1 cellular context compared by ENCODE assay signal in the genomic region with DNA sequence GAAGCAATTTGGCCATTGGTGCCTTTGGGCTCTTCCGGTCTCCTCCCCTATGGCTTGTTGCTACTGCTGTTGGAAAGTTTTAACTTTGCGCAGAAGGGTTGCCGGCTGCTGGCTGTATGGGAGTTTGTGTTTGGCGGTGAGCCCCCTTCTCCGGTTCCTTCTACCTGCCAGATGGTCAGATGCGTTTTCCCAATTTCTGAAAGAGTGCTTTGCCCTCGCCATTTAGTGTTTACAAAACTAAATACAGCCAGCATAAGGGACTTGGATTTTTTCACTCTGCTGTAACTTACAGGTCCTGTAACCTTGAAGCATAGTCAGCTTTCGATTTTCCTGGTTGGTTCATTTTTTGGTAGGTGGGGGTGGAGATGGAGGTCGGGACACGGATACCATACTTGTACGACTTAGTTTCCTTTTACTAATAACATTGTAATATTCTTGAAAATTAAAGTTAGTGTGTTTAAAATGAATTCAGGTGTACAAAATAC.
TF ChIP-seq lines count a peak whose summit lies in the region.

No MANE protein-coding gene starts in this region.

TF ChIP-seq in HEK293, 187 proteins besides CTCF, POLR2A, EP300 and RAD21 (continued from another document):
- TF ChIP-seq, protein P1, sequence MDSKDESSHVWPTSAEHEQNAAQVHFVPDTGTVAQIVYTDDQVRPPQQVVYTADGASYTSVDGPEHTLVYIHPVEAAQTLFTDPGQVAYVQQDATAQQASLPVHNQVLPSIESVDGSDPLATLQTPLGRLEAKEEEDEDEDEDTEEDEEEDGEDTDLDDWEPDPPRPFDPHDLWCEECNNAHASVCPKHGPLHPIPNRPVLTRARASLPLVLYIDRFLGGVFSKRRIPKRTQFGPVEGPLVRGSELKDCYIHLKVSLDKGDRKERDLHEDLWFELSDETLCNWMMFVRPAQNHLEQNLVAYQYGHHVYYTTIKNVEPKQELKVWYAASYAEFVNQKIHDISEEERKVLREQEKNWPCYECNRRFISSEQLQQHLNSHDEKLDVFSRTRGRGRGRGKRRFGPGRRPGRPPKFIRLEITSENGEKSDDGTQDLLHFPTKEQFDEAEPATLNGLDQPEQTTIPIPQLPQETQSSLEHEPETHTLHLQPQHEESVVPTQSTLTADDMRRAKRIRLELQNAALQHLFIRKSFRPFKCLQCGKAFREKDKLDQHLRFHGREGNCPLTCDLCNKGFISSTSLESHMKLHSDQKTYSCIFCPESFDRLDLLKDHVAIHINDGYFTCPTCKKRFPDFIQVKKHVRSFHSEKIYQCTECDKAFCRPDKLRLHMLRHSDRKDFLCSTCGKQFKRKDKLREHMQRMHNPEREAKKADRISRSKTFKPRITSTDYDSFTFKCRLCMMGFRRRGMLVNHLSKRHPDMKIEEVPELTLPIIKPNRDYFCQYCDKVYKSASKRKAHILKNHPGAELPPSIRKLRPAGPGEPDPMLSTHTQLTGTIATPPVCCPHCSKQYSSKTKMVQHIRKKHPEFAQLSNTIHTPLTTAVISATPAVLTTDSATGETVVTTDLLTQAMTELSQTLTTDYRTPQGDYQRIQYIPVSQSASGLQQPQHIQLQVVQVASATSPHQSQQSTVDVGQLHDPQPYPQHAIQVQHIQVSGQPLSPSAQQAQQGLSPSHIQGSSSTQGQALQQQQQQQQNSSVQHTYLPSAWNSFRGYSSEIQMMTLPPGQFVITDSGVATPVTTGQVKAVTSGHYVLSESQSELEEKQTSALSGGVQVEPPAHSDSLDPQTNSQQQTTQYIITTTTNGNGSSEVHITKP (tag by site-specific recombination; IDR thresholded peaks at IDR 0.05) = peak; percentile 91
- TF ChIP-seq BCL11B (tag by site-specific recombination; IDR thresholded peaks at IDR 0.05; ENCODE audit: low read depth) = 0 out of 2 replicates have a peak, but pooled peaks have one; percentile 5
- TF ChIP-seq ZFP69B (tag by site-specific recombination; IDR thresholded peaks at IDR 0.05) = no peak
- TF ChIP-seq, protein P2, sequence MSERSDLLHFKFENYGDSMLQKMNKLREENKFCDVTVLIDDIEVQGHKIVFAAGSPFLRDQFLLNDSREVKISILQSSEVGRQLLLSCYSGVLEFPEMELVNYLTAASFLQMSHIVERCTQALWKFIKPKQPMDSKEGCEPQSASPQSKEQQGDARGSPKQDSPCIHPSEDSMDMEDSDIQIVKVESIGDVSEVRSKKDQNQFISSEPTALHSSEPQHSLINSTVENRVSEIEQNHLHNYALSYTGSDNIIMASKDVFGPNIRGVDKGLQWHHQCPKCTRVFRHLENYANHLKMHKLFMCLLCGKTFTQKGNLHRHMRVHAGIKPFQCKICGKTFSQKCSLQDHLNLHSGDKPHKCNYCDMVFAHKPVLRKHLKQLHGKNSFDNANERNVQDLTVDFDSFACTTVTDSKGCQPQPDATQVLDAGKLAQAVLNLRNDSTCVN (tag by site-specific recombination; optimal IDR thresholded peaks at IDR 0.05) = no peak
- peak; percentile 99; the same call in 1 of the 2 replicates for TF ChIP-seq ZNF341 (tag by site-specific recombination; IDR thresholded peaks at IDR 0.05; ENCODE audit: low read depth)
- 0 out of 2 replicates have a peak, but pooled peaks have one; percentile 7 for TF ChIP-seq HOXC10 (CRISPR knock-in tag; IDR thresholded peaks at IDR 0.05)
- TF ChIP-seq ZNF23 (tag by site-specific recombination; IDR thresholded peaks at IDR 0.05; ENCODE audit: borderline replicate concordance) = no peak
- peak; percentile 73; the same call in 1 of the 2 replicates for TF ChIP-seq SCRT1 (tag by site-specific recombination; IDR thresholded peaks at IDR 0.05; ENCODE audit: borderline replicate concordance)
- TF ChIP-seq ZNF140 (tag by site-specific recombination; IDR thresholded peaks at IDR 0.05) = no peak
- TF ChIP-seq ZNF24 (tag by site-specific recombination; IDR thresholded peaks at IDR 0.05) = no peak
- TF ChIP-seq ZNF114 (tag by site-specific recombination; IDR thresholded peaks at IDR 0.05) = no peak
- TF ChIP-seq OSR2 (tag by site-specific recombination; IDR thresholded peaks at IDR 0.05) = peak; percentile 43; the same call in 1 of the 2 replicates
- TF ChIP-seq, protein P3, sequence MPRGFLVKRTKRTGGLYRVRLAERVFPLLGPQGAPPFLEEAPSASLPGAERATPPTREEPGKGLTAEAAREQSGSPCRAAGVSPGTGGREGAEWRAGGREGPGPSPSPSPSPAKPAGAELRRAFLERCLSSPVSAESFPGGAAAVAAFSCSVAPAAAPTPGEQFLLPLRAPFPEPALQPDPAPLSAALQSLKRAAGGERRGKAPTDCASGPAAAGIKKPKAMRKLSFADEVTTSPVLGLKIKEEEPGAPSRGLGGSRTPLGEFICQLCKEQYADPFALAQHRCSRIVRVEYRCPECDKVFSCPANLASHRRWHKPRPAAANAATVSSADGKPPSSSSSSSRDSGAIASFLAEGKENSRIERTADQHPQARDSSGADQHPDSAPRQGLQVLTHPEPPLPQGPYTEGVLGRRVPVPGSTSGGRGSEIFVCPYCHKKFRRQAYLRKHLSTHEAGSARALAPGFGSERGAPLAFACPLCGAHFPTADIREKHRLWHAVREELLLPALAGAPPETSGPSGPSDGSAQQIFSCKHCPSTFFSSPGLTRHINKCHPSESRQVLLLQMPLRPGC (tag by site-specific recombination; IDR thresholded peaks at IDR 0.05) = 0 out of 2 replicates have a peak, but pooled peaks have one; percentile 7
- TF ChIP-seq RBAK (tag by site-specific recombination; IDR thresholded peaks at IDR 0.05) = no peak
TF ChIP-seq in HEK293: peak in this region for 11.
